ENCODE assay signal across 13 cellular contexts in the genomic region with DNA sequence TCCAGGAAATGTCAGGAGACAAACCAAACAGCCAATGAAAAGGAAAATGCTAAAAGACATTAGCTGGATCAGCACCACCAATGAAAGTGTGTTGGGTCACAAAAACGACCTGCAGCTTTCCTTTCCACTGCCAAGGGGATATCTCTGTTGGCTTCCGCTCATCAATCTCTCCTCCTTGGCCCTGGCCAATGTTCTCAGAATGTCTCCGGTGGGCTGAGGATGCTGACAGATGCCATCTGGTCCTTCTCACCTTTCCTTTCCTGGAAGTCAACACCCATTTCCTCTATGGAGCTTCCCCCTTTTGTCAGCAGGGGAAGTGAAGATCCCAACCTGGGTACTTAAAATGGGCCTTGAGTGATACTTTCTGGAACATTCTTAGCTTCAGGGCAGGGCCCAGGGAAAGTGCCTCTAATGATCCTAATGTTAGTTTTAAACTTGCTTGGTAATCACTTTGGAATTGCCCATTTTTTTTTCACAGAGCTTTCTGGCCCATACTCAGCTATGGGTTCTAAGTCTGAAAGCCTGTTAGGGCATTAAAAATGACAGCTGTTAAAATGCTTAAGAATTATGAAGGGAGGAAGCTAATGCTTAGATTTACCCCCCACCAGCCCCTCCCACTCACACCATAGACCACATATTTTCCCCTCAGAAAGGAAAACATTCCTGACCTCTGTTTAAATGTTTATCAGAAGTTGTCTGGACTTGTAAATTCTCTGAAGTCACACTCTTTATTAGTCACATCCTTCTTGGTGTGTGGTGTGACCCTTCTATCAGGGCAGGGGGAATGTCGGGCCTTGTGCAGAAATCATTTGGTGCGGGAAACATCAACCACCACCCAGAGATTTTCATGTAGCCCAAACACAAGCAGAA. TPM values are rescaled to one million over a fixed set of nuclear protein-coding genes. Genes with fewer than 3 reads are reported as not detected.
DNase-seq lines count a peak whose midpoint lies in the region; ATAC-seq, FAIRE-seq and TF ChIP-seq lines count a peak whose summit lies in the region.
"Had no signal": no experiment of that assay in that cellular context is flagged by ENCODE, and none has a peak within 500 bp of the region (broad histone marks: within the 10 kb centered on the region; RNA-seq: fewer than 3 reads in every experiment).

No MANE protein-coding gene starts in this region.

- TF ChIP-seq CTCF in cardiac muscle cell (IDR thresholded peaks at IDR 0.05; ENCODE audit: low read depth, low read length) = no peak
- TF ChIP-seq CTCF in vagina (IDR thresholded peaks at IDR 0.05) = no peak

- H3K27me3 ChIP-seq in cardiac muscle cell (no peaks in the 10 kb centered on the region), mucosa of rectum (ENCODE audit: control insufficient read depth in 2 of 2, insufficient read depth in 2 of 2, low read length in 2 of 2) (no peaks in the 10 kb centered on the region), vagina (no peaks in the 10 kb centered on the region)
- peaks cover 5% of the 10 kb centered on the region for H3K27me3 ChIP-seq in CD8-positive, alpha-beta memory T cell (ENCODE audit: insufficient read depth, low read length, poor library complexity, severe bottlenecking)

- POLR2A ChIA-PET in CD8-positive, alpha-beta memory T cell (lab: Charles Lee) = no interaction called here

- H3K9me3 ChIP-seq in cardiac muscle cell (ENCODE audit: low read depth) (no peaks in the 10 kb centered on the region), mucosa of rectum (ENCODE audit: control insufficient read depth in 2 of 2, low read length in 2 of 2) (peaks cover 0 to 2% of the 10 kb centered on the region in 2 donors), vagina (no peaks in the 10 kb centered on the region)
- H3K9me3 ChIP-seq in CD8-positive, alpha-beta memory T cell (ENCODE audit: low read length) = no peaks in the 10 kb centered on the region

- ATAC-seq in Right ventricle myocardium superior (ENCODE audit: poor library complexity) = no peak

- intact Hi-C loops in Right ventricle myocardium superior (cut with DNase I) (no loop called here), vagina (cut with DNase I) (no loop called here)

- H3K4me3 Mint-ChIP-seq in CD8-positive, alpha-beta memory T cell = no peak overlapping the region

- no peak overlapping the region for H3K27ac Mint-ChIP-seq in CD8-positive, alpha-beta memory T cell

- peaks cover 7 to 46% of the 10 kb centered on the region in 2 donors for H3K27me3 Mint-ChIP-seq in CD8-positive, alpha-beta memory T cell

- CTCF ChIA-PET in CD8-positive, alpha-beta memory T cell (lab: Charles Lee) = no interaction called here

- H3K36me3 ChIP-seq in cardiac muscle cell = no peaks in the 10 kb centered on the region
- no peaks in the 10 kb centered on the region for H3K36me3 ChIP-seq in mucosa of rectum (ENCODE audit: control insufficient read depth in 2 of 2, insufficient read depth in 2 of 2, low read length in 2 of 2)
- no peaks in the 10 kb centered on the region for H3K36me3 ChIP-seq in vagina
- H3K36me3 ChIP-seq in CD8-positive, alpha-beta memory T cell (ENCODE audit: insufficient read depth, low read length) = no peaks in the 10 kb centered on the region

- DNase-seq in cardiac muscle cell (ENCODE audit: low read depth in 1 of 2, low spot score in 1 of 2) (peak in 1 of 2 donors; percentile 95), Right ventricle myocardium superior (no peak), vagina (ENCODE audit: extremely low spot score in 2 of 2) (no peak), NCI-H748 (lab: John Stamatoyannopoulos, UW; ENCODE audit: unreplicated experiment) (no peak), KG1 (lab: John Stamatoyannopoulos, UW) (no peak)
- no peak for DNase-seq in CD8-positive, alpha-beta memory T cell
- DNase-seq: activated effector memory CD4-positive, alpha-beta T cell treated with anti-CD3 and anti-CD28 coated beads, Interleukin-2, amount 50 U/mL, for 16 hours; GOT3; NCI-H69; stimulated activated CD4-positive, alpha-beta T cell treated with anti-CD3 and anti-CD28 coated beads, Interleukin-15, amount 100 ng/mL, for 24 hours had no signal

- FAIRE-seq in endometrium (lab: Jason Lieb, UNC) = peak; percentile 99

- peaks cover 27% of the 10 kb centered on the region for H3K4me1 ChIP-seq in cardiac muscle cell (ENCODE audit: low read depth)
- H3K4me1 ChIP-seq in mucosa of rectum (ENCODE audit: control insufficient read depth in 2 of 2, insufficient read depth in 2 of 2, low read length in 2 of 2) = peaks cover 0 to 6% of the 10 kb centered on the region in 2 donors
- H3K4me1 ChIP-seq in vagina = peaks cover 39% of the 10 kb centered on the region
- no peaks in the 10 kb centered on the region for H3K4me1 ChIP-seq in CD8-positive, alpha-beta memory T cell (ENCODE audit: insufficient read depth, low read length)

- no peak for TF ChIP-seq POLR2A in vagina (IDR thresholded peaks at IDR 0.05)

- no peaks in the 10 kb centered on the region for H3K36me3 Mint-ChIP-seq in CD8-positive, alpha-beta memory T cell

- no peak overlapping the region for H3K4me3 ChIP-seq in cardiac muscle cell
- no peak overlapping the region for H3K4me3 ChIP-seq in mucosa of rectum (ENCODE audit: low read length in 2 of 2)
- H3K4me3 ChIP-seq in vagina = no peak overlapping the region
- H3K4me3 ChIP-seq in CD8-positive, alpha-beta memory T cell (ENCODE audit: low read length) = no peak overlapping the region

- H3K27ac ChIP-seq in cardiac muscle cell = peak overlapping the region; percentile 77
- peak overlapping the region; percentile 59 to 65 for H3K27ac ChIP-seq in mucosa of rectum (ENCODE audit: low read depth in 2 of 2, low read length in 2 of 2)
- H3K27ac ChIP-seq in vagina = peak overlapping the region; percentile 80
- no peak overlapping the region for H3K27ac ChIP-seq in CD8-positive, alpha-beta memory T cell (ENCODE audit: low read depth, low read length)

- no peaks in the 10 kb centered on the region for H3K4me1 Mint-ChIP-seq in CD8-positive, alpha-beta memory T cell

- H3K9me3 Mint-ChIP-seq in CD8-positive, alpha-beta memory T cell = no peaks in the 10 kb centered on the region

- H3K9ac ChIP-seq in mucosa of rectum (ENCODE audit: low read depth in 1 of 2, low read length in 2 of 2) = no peak overlapping the region

RNA-seq across cellular contexts. Expression of gene IGFBP7, which starts 29.2 kb away (rescaled TPM):
- 66.1 and 87.2 TPM in 2 replicates for total RNA-seq in cardiac muscle cell
- 68.9 and 76.5 TPM in 2 replicates for polyA plus RNA-seq in cardiac muscle cell
- total RNA-seq in Right ventricle myocardium superior = 769 TPM
- total RNA-seq in vagina = 716 TPM
- not detected for total RNA-seq in CD8-positive, alpha-beta memory T cell
- not detected for polyA plus RNA-seq in CD8-positive, alpha-beta memory T cell
- total RNA-seq: A673 had no signal

Comparison
In these comparisons a context has a peak if more than half of its experiments do, and no peak if none do; other contexts are left out.
1. RNA of gene IGFBP7, which starts 29.2 kb away (total RNA-seq): 769 TPM in Right ventricle myocardium superior (single experiment), 716 TPM in vagina (single experiment) and 66.1 to 87.2 TPM in cardiac muscle cell; not detected in CD8-positive, alpha-beta memory T cell; every median in the first group is over 10 times any median in the second.